ENCODE assay signal across 20 cellular contexts in genomic region chr7:11709240-11709639, GRCh38.
DNase-seq lines count a peak whose midpoint lies in the region; ATAC-seq and TF ChIP-seq lines count a peak whose summit lies in the region.
"Had no signal": no experiment of that assay in that cellular context is flagged by ENCODE, and none has a peak within 500 bp of the region (broad histone marks: within the 10 kb centered on the region; RNA-seq: fewer than 3 reads in every experiment).

No MANE protein-coding gene starts in this region.

- no peaks in the 10 kb centered on the region for H3K4me1 Mint-ChIP-seq in T-cell

- H3K4me2 ChIP-seq in smooth muscle cell = no peak overlapping the region

- ATAC-seq in T-cell (replicated peaks in 1 of 4) = no peak
- no peak for ATAC-seq in body of pancreas
- no peak for ATAC-seq in HG02885 (IDR thresholded peaks at IDR 0.05; ENCODE audit: poor library complexity, unreplicated experiment)
- ATAC-seq: GM12878, HCT116, HepG2 had no signal

- H3K27ac ChIP-seq in smooth muscle cell (ENCODE audit: low read depth) = no peak overlapping the region
- no peak overlapping the region for H3K27ac ChIP-seq in body of pancreas
- H3K27ac ChIP-seq: SJSA1 had no signal

- DNase-seq in BE2C (peak; percentile 8), NCI-H69 (lab: John Stamatoyannopoulos, UW) (peak; percentile 26), amniotic epithelial cell (ENCODE audit: low read depth) (peak; percentile 68), kidney tubule cell (ENCODE audit: low spot score) (peak; percentile 72), T-cell (no peak), smooth muscle cell (lab: John Stamatoyannopoulos, UW; ENCODE audit: unreplicated experiment) (no peak), body of pancreas (no peak)
- DNase-seq: CD4-positive, alpha-beta T cell; DMS79 treated with DMSO at 0.1 percent for 48 hours; GDM1; KG1; NCI-H1436; NCI-H2029; NCI-H2171; NCI-H446 had no signal

- no peaks in the 10 kb centered on the region for H3K9me3 Mint-ChIP-seq in T-cell
- H3K9me3 Mint-ChIP-seq: CD4-positive, alpha-beta T cell had no signal

- H4K20me1 ChIP-seq in smooth muscle cell (ENCODE audit: low read depth) = no peaks in the 10 kb centered on the region

- H3K9ac ChIP-seq in smooth muscle cell (ENCODE audit: low read depth) = no peak overlapping the region

- TF ChIP-seq CTCF in BE2C (IDR thresholded peaks at IDR 0.05; ENCODE audit: low read depth, low read length) (no peak), smooth muscle cell (IDR thresholded peaks at IDR 0.05; ENCODE audit: borderline replicate concordance, insufficient read depth, poor library complexity, severe bottlenecking) (no peak), body of pancreas (IDR thresholded peaks at IDR 0.05) (no peak)

- peaks cover 45% of the 10 kb centered on the region for H3K4me1 ChIP-seq in BE2C
- peaks cover 8% of the 10 kb centered on the region for H3K4me1 ChIP-seq in smooth muscle cell (ENCODE audit: low read depth)
- peaks cover 16% of the 10 kb centered on the region for H3K4me1 ChIP-seq in body of pancreas

- H3K27me3 Mint-ChIP-seq in T-cell = no peaks in the 10 kb centered on the region
- H3K27me3 Mint-ChIP-seq: CD4-positive, alpha-beta T cell had no signal

- H3K27me3 ChIP-seq in BE2C = no peaks in the 10 kb centered on the region
- no peaks in the 10 kb centered on the region for H3K27me3 ChIP-seq in smooth muscle cell (ENCODE audit: low read depth)
- no peaks in the 10 kb centered on the region for H3K27me3 ChIP-seq in body of pancreas
- H3K27me3 ChIP-seq: SJSA1 had no signal

- no peak overlapping the region for H3K4me3 Mint-ChIP-seq in T-cell
- H3K4me3 Mint-ChIP-seq: CD4-positive, alpha-beta T cell had no signal

- CTCF ChIA-PET in T-cell (lab: Charles Lee) = no interaction called here

- H3K36me3 ChIP-seq in BE2C (no peaks in the 10 kb centered on the region), smooth muscle cell (ENCODE audit: low read depth) (no peaks in the 10 kb centered on the region), body of pancreas (replicated peaks in 1 of 2; ENCODE audit: insufficient read depth in 1 of 2, low read depth in 2 of 2) (no peaks in the 10 kb centered on the region)
- H3K36me3 ChIP-seq: SJSA1 had no signal

- no peak overlapping the region for H3K27ac Mint-ChIP-seq in T-cell
- H3K27ac Mint-ChIP-seq: CD4-positive, alpha-beta T cell had no signal

- no peaks in the 10 kb centered on the region for H3F3A ChIP-seq in smooth muscle cell (ENCODE audit: low read depth)

- POLR2A ChIA-PET in T-cell (lab: Charles Lee) = no interaction called here

- no peak overlapping the region for H2AFZ ChIP-seq in smooth muscle cell (ENCODE audit: low read depth)

- H3K9me3 ChIP-seq in BE2C = no peaks in the 10 kb centered on the region
- H3K9me3 ChIP-seq in smooth muscle cell (replicated peaks; ENCODE audit: low read depth) = no peaks in the 10 kb centered on the region
- H3K9me3 ChIP-seq in body of pancreas = no peaks in the 10 kb centered on the region
- H3K9me3 ChIP-seq: SJSA1 had no signal

- TF ChIP-seq POLR2A in body of pancreas (IDR thresholded peaks at IDR 0.05) = no peak

- intact Hi-C loops in body of pancreas (cut with DNase I) = no loop called here

- H3K36me3 Mint-ChIP-seq in T-cell = no peaks in the 10 kb centered on the region

- H3K4me3 ChIP-seq in BE2C (ENCODE audit: low read depth, low read length) (no peak overlapping the region), smooth muscle cell (no peak overlapping the region), body of pancreas (no peak overlapping the region)
- H3K4me3 ChIP-seq: GM12878, SJSA1 had no signal

- no peaks in the 10 kb centered on the region for H3K79me2 ChIP-seq in smooth muscle cell (ENCODE audit: low read depth)

Comparison
In these comparisons a context has a peak if more than half of its experiments do, and no peak if none do; other contexts are left out.
1. DNase-seq: peak in BE2C (single experiment), NCI-H69 (single experiment), amniotic epithelial cell (single experiment) and kidney tubule cell (single experiment); none in T-cell (0 of 34), smooth muscle cell (single experiment) and body of pancreas (0 of 4).